17 cellular contexts compared by ENCODE assay signal in genomic region chr11:95157824-95158223, GRCh38.
DNase-seq lines count a peak whose midpoint lies in the region; ATAC-seq and TF ChIP-seq lines count a peak whose summit lies in the region.
"Had no signal": no experiment of that assay in that cellular context is flagged by ENCODE, and none has a peak within 500 bp of the region (broad histone marks: within the 10 kb centered on the region; RNA-seq: fewer than 3 reads in every experiment).

No MANE protein-coding gene starts in this region.

- ATAC-seq in CD4-positive, alpha-beta T cell (ENCODE audit: poor library complexity): peak; percentile 18
- ATAC-seq in central memory CD8-positive, alpha-beta T cell (replicated peaks; ENCODE audit: extremely low read depth, poor library complexity, severe bottlenecking): peak; percentile 52
- ATAC-seq: esophagus mucosa had no signal

- no peak overlapping the region for H3K4me3 Mint-ChIP-seq in CD4-positive, alpha-beta T cell
- H3K4me3 Mint-ChIP-seq in IgD-negative memory B cell: no peak overlapping the region
- no peak overlapping the region for H3K4me3 Mint-ChIP-seq in central memory CD8-positive, alpha-beta T cell
- no peak overlapping the region for H3K4me3 Mint-ChIP-seq in nephron
- H3K4me3 Mint-ChIP-seq: activated T-cell treated with anti-CD3 and anti-CD28 coated beads, Interleukin-2, amount 50 U/mL, for 24 hours had no signal

- H3K27me3 Mint-ChIP-seq in CD4-positive, alpha-beta T cell: no peaks in the 10 kb centered on the region
- H3K27me3 Mint-ChIP-seq in IgD-negative memory B cell: peaks cover 2% of the 10 kb centered on the region
- H3K27me3 Mint-ChIP-seq in central memory CD8-positive, alpha-beta T cell: no peaks in the 10 kb centered on the region
- no peaks in the 10 kb centered on the region for H3K27me3 Mint-ChIP-seq in nephron (ENCODE audit: low read depth)
- H3K27me3 Mint-ChIP-seq: activated T-cell treated with anti-CD3 and anti-CD28 coated beads, Interleukin-2, amount 50 U/mL, for 24 hours had no signal

- intact Hi-C loops in CD4-positive, alpha-beta T cell (cut with DNase I, micrococcal nuclease): loop anchor here in 1 of 2 experiments (5.0 to 10.0 kb wide), 4 partner anchors 74 to 1237 kb away; partner anchors contain the start of genes JRKL and SESN3

- peaks cover 54% of the 10 kb centered on the region for H3K4me1 Mint-ChIP-seq in CD4-positive, alpha-beta T cell (ENCODE audit: low read depth)
- H3K4me1 Mint-ChIP-seq in IgD-negative memory B cell (peaks cover 21% of the 10 kb centered on the region in 3 donors), nephron (peaks cover 53% of the 10 kb centered on the region)
- H3K4me1 Mint-ChIP-seq in central memory CD8-positive, alpha-beta T cell: peaks cover 32% of the 10 kb centered on the region

- H3K27me3 ChIP-seq in CD4-positive, alpha-beta T cell (ENCODE audit: control insufficient read depth, insufficient read depth, low read length): no peaks in the 10 kb centered on the region

- H3K9me3 ChIP-seq in CD4-positive, alpha-beta T cell (ENCODE audit: control insufficient read depth, low read length): no peaks in the 10 kb centered on the region

- H3K27ac ChIP-seq in CD4-positive, alpha-beta T cell (ENCODE audit: low read depth, low read length): no peak overlapping the region

- no peak for TF ChIP-seq CTCF in CD4-positive, alpha-beta T cell (IDR thresholded peaks at IDR 0.05)
- no peak for TF ChIP-seq CTCF in nephron (IDR thresholded peaks at IDR 0.05; ENCODE audit: unreplicated experiment in 3 of 3)

- DNase-seq in CD4-positive, alpha-beta T cell: no peak
- no peak for DNase-seq in central memory CD8-positive, alpha-beta T cell (ENCODE audit: low spot score in 2 of 2)
- no peak for DNase-seq in NCI-H187 (lab: John Stamatoyannopoulos, UW)
- no peak for DNase-seq in Kasumi-1 (lab: John Stamatoyannopoulos, UW)
- no peak for DNase-seq in KBM-7
- no peak for DNase-seq in stimulated activated CD4-positive, alpha-beta T cell treated with anti-CD3 and anti-CD28 coated beads, Interleukin-2, amount 100 ng/mL, for 24 hours
- DNase-seq: activated CD4-positive, alpha-beta T cell treated with anti-CD3 and anti-CD28 coated beads for 1 hour; activated T-cell treated with anti-CD3 and anti-CD28 coated beads, Interleukin-2, amount 50 U/mL, for 24 hours; dermis blood vessel endothelial cell; kidney glomerular epithelial cell; NCI-H1092 treated with DMSO at 0.1 percent for 48 hours; NCI-H2171; SHP77 treated with DMSO at 0.1 percent for 48 hours; stimulated activated naive CD4-positive, alpha-beta T cell treated with Interleukin-2 at 50 U/mL for 16 hours had no signal

- in situ Hi-C loops in KBM-7 (cut with MboI; ENCODE audit: low pct_unique_long_range_greater_than_20kb, low sequenced_read_pairs): no loop called here

- CTCF ChIA-PET in CD4-positive, alpha-beta T cell (lab: Charles Lee): no interaction called here

- no peaks in the 10 kb centered on the region for H3K9me3 Mint-ChIP-seq in CD4-positive, alpha-beta T cell
- H3K9me3 Mint-ChIP-seq in IgD-negative memory B cell (no peaks in the 10 kb centered on the region), nephron (no peaks in the 10 kb centered on the region)
- H3K9me3 Mint-ChIP-seq in central memory CD8-positive, alpha-beta T cell: no peaks in the 10 kb centered on the region
- H3K9me3 Mint-ChIP-seq: activated T-cell treated with anti-CD3 and anti-CD28 coated beads, Interleukin-2, amount 50 U/mL, for 24 hours had no signal

- peaks cover 2% of the 10 kb centered on the region for H3K36me3 Mint-ChIP-seq in CD4-positive, alpha-beta T cell (ENCODE audit: low read depth)
- H3K36me3 Mint-ChIP-seq in IgD-negative memory B cell (peaks cover 5% of the 10 kb centered on the region), nephron (ENCODE audit: low read depth) (no peaks in the 10 kb centered on the region)
- peaks cover 7% of the 10 kb centered on the region for H3K36me3 Mint-ChIP-seq in central memory CD8-positive, alpha-beta T cell (ENCODE audit: insufficient read depth)

- H3K27ac Mint-ChIP-seq in CD4-positive, alpha-beta T cell: peak overlapping the region; percentile 46
- peak overlapping the region in 2 of 3 donors; percentile 36 to 48 for H3K27ac Mint-ChIP-seq in IgD-negative memory B cell
- H3K27ac Mint-ChIP-seq in central memory CD8-positive, alpha-beta T cell (ENCODE audit: low read depth): peak overlapping the region; percentile 73
- peak overlapping the region in 2 of 3 experiments; percentile 76 to 89 for H3K27ac Mint-ChIP-seq in nephron

- POLR2A ChIA-PET in CD4-positive, alpha-beta T cell (lab: Charles Lee): interaction anchor here (0.5 to 2.2 kb wide), 7 partner anchors 73 to 632 kb away, joined by 3 to 14 read pairs (median 5); partner anchors contain the start of genes CEP57, FAM76B, SESN3 and SRSF8
